31 cellular contexts compared by ENCODE assay signal in genomic region chr9:98403715-98404114, GRCh38.
DNase-seq lines count a peak whose midpoint lies in the region; ATAC-seq, FAIRE-seq and TF ChIP-seq lines count a peak whose summit lies in the region.
"Had no signal": no experiment of that assay in that cellular context is flagged by ENCODE, and none has a peak within 500 bp of the region (broad histone marks: within the 10 kb centered on the region; RNA-seq: fewer than 3 reads in every experiment).

No MANE protein-coding gene starts in this region.

- H3K9me3 ChIP-seq in K562 (replicated peaks; ENCODE audit: control insufficient read depth, insufficient read depth, low read depth, low read length), result no peaks in the 10 kb centered on the region
- no peaks in the 10 kb centered on the region for H3K9me3 ChIP-seq in neural cell (ENCODE audit: low read length)
- H3K9me3 ChIP-seq: A549; BE2C; BLaER1; BLaER1 treated with 17β-estradiol and CSF1 and Interleukin-3, amounts not matched to agents 10 nM and 100 nM; Caco-2 had no signal

- POLR2A ChIA-PET in K562 (lab: Yijun Ruan, JAX), result interaction anchor here (0.6 kb wide), 1 partner anchor 325 kb away, joined by 3 read pairs; no protein-coding TSS in a partner anchor

- no peak for DNase-seq in K562 (ENCODE audit: extremely low read depth in 1 of 4, low spot score in 3 of 4)
- no peak for DNase-seq in GM20000 (ENCODE audit: low spot score)
- DNase-seq: 8988T; ACHN; AML-193; BE2C; C1 segment of cervical spinal cord; Caco-2; Calu3; CD4-positive, alpha-beta memory T cell; CD4-positive, alpha-beta T cell; CD4-positive, CD25-positive, alpha-beta regulatory T cell; CD8-positive, alpha-beta memory T cell; CD8-positive, alpha-beta T cell; COR-L47; DMS 273 treated with DMSO at 0.1 percent for 48 hours; DMS153; DMS53; DMS79; DMS79 treated with DMSO at 0.1 percent for 48 hours; DND-41; EL had no signal

- WGBS in K562 (ENCODE audit: insufficient coverage, low coverage, missing lambda C conversion rate), result 74% methylated on average over 6 of the region's 6 CpGs

- CTCF ChIA-PET in K562 (lab: Yijun Ruan, JAX; ENCODE audit: low intra/inter-chr PET ratio), result interaction anchor here (0.7 kb wide), 1 partner anchor 691 kb away, joined by 5 read pairs; no protein-coding TSS in a partner anchor

- ATAC-seq in K562, result no peak
- ATAC-seq in HG03469 (IDR thresholded peaks at IDR 0.05; ENCODE audit: unreplicated experiment), result no peak
- ATAC-seq: A549; CD8-positive, alpha-beta T cell had no signal

- in situ Hi-C loops in K562 (cut with MboI), result no loop called here

- H3K36me3 ChIP-seq in K562 (ENCODE audit: control insufficient read depth, insufficient read depth, low read length), result no peaks in the 10 kb centered on the region
- H3K36me3 ChIP-seq in neural cell (ENCODE audit: insufficient read depth, low read length), result no peaks in the 10 kb centered on the region
- H3K36me3 ChIP-seq: BE2C; BLaER1; BLaER1 treated with 17β-estradiol and CSF1 and Interleukin-3, amounts not matched to agents 10 nM and 100 nM had no signal

- intact Hi-C loops in K562 (cut with micrococcal nuclease), result no loop called here

- no peak for TF ChIP-seq POLR2A in K562 (conservative IDR thresholded peaks at IDR 0.05)

- H2AFZ ChIP-seq in K562 (ENCODE audit: low read depth, low read length) (no peak overlapping the region), neural cell (ENCODE audit: low read depth, low read length) (no peak overlapping the region)

- FAIRE-seq in K562 (lab: Jason Lieb, UNC), result no peak
- FAIRE-seq: A204.1, A549, D721Med had no signal

- TF ChIP-seq EP300 in K562 (IDR thresholded peaks at IDR 0.05; ENCODE audit: low read length), result no peak
- no peak for TF ChIP-seq EP300 in neural cell (conservative IDR thresholded peaks at IDR 0.05; ENCODE audit: poor library complexity, severe bottlenecking)

- no peak overlapping the region for H3K4me2 ChIP-seq in K562 (ENCODE audit: insufficient read depth, low read length)
- no peak overlapping the region for H3K4me2 ChIP-seq in neural cell (ENCODE audit: low read length)
- H3K4me2 ChIP-seq: A549; BLaER1; BLaER1 treated with 17β-estradiol and CSF1 and Interleukin-3, amounts not matched to agents 10 nM and 100 nM had no signal

- H3K4me3 ChIP-seq in K562 (no peak overlapping the region), neural cell (ENCODE audit: low read length) (no peak overlapping the region)
- H3K4me3 ChIP-seq: A549; BLaER1; BLaER1 treated with 17β-estradiol and CSF1 and Interleukin-3, amounts not matched to agents 10 nM and 100 nM had no signal

- no peak overlapping the region for H3K27ac ChIP-seq in K562 (ENCODE audit: extremely low read depth, low read depth, low read length)
- peak overlapping the region; percentile 56 for H3K27ac ChIP-seq in neural cell (ENCODE audit: low read length)
- H3K27ac ChIP-seq: 22Rv1; A549; BLaER1; BLaER1 treated with 17β-estradiol and CSF1 and Interleukin-3, amounts not matched to agents 10 nM and 100 nM; C4-2B had no signal

- H3K27me3 ChIP-seq in K562 (ENCODE audit: control insufficient read depth in 2 of 2, insufficient read depth in 2 of 2, low read length in 2 of 2), result no peaks in the 10 kb centered on the region
- H3K27me3 ChIP-seq in neural cell (ENCODE audit: insufficient read depth, low read depth, low read length), result no peaks in the 10 kb centered on the region
- H3K27me3 ChIP-seq: BLaER1 treated with 17β-estradiol and CSF1 and Interleukin-3, amounts not matched to agents 10 nM and 100 nM had no signal

- no TSS peak for BruUV-seq in K562 (replicated peaks; lab: Mats Ljungman, UMichigan)

- H3F3A ChIP-seq in neural cell (ENCODE audit: insufficient read depth, low read length, poor library complexity, severe bottlenecking), result no peaks in the 10 kb centered on the region

- H3K9ac ChIP-seq in K562 (ENCODE audit: insufficient read depth in 1 of 2, low read depth in 2 of 2, low read length in 2 of 2) (no peak overlapping the region), neural cell (ENCODE audit: low read length) (no peak overlapping the region)
- H3K9ac ChIP-seq: BLaER1; BLaER1 treated with 17β-estradiol and CSF1 and Interleukin-3, amounts not matched to agents 10 nM and 100 nM had no signal

- no peaks in the 10 kb centered on the region; a peak in 1 of 5 replicates for H3K4me1 ChIP-seq in K562 (replicated peaks in 1 of 2; ENCODE audit: control insufficient read depth in 2 of 2, insufficient read depth in 2 of 2, low read length in 2 of 2)
- H3K4me1 ChIP-seq: A549; BLaER1 treated with 17β-estradiol and CSF1 and Interleukin-3, amounts not matched to agents 10 nM and 100 nM; Caco-2 had no signal

- no peaks in the 10 kb centered on the region for H4K20me1 ChIP-seq in K562 (replicated peaks; ENCODE audit: control insufficient read depth, insufficient read depth, low read length)
- no peaks in the 10 kb centered on the region for H4K20me1 ChIP-seq in neural cell (ENCODE audit: insufficient read depth)
- H4K20me1 ChIP-seq: BLaER1; BLaER1 treated with 17β-estradiol and CSF1 and Interleukin-3, amounts not matched to agents 10 nM and 100 nM had no signal

- H3K9me1 ChIP-seq in K562 (ENCODE audit: control insufficient read depth, insufficient read depth, low read length), result no peaks in the 10 kb centered on the region

- H3K79me2 ChIP-seq in K562 (ENCODE audit: control insufficient read depth, insufficient read depth, low read length) (no peaks in the 10 kb centered on the region), neural cell (replicated peaks; ENCODE audit: insufficient read depth, low read length) (no peaks in the 10 kb centered on the region)

- no peaks in the 10 kb centered on the region for H3K9me2 ChIP-seq in neural cell (ENCODE audit: insufficient read depth, low read length)

- TF ChIP-seq CTCF in K562 (IDR thresholded peaks at IDR 0.05 in 2 of 3, conservative IDR thresholded peaks at IDR 0.05 in 1 of 3; ENCODE audit: insufficient read depth in 2 of 3, low read depth in 1 of 3, low read length in 3 of 3) (no peak), neural cell (IDR thresholded peaks at IDR 0.05; ENCODE audit: poor library complexity, severe bottlenecking) (no peak), GM20000 (IDR thresholded peaks at IDR 0.05; ENCODE audit: extremely low read depth, missing control alignments) (no peak)

- TF ChIP-seq RAD21 in K562 (CRISPR knock-in tag; conservative IDR thresholded peaks at IDR 0.05 in 1 of 2, IDR thresholded peaks at IDR 0.05 in 1 of 2) (no peak), neural cell (conservative IDR thresholded peaks at IDR 0.05) (no peak)

TF ChIP-seq in K562, 482 proteins besides CTCF, POLR2A, EP300 and RAD21 (continues in another document):
- TF ChIP-seq RBM25 (IDR thresholded peaks at IDR 0.05; ENCODE audit: low read depth, low read length, severe bottlenecking) (peak; percentile 85), BCOR (IDR thresholded peaks at IDR 0.05) (peak; percentile 62; the same call in 1 of the 2 replicates)

TF ChIP-seq in neural cell, 6 proteins besides CTCF, POLR2A, EP300 and RAD21:
- no peak for TF ChIP-seq TAF1 (IDR thresholded peaks at IDR 0.05; ENCODE audit: low read depth)
- TF ChIP-seq POLR2AphosphoS5 (IDR thresholded peaks at IDR 0.05), result no peak
- TF ChIP-seq MXI1 (conservative IDR thresholded peaks at IDR 0.05; ENCODE audit: poor library complexity, severe bottlenecking), result no peak
- no peak for TF ChIP-seq EZH2 (IDR thresholded peaks at IDR 0.05; ENCODE audit: borderline replicate concordance, insufficient read depth, low read length, poor library complexity, severe bottlenecking)
- TF ChIP-seq SMC3 (conservative IDR thresholded peaks at IDR 0.05; ENCODE audit: poor library complexity), result no peak
- TF ChIP-seq, protein P1, sequence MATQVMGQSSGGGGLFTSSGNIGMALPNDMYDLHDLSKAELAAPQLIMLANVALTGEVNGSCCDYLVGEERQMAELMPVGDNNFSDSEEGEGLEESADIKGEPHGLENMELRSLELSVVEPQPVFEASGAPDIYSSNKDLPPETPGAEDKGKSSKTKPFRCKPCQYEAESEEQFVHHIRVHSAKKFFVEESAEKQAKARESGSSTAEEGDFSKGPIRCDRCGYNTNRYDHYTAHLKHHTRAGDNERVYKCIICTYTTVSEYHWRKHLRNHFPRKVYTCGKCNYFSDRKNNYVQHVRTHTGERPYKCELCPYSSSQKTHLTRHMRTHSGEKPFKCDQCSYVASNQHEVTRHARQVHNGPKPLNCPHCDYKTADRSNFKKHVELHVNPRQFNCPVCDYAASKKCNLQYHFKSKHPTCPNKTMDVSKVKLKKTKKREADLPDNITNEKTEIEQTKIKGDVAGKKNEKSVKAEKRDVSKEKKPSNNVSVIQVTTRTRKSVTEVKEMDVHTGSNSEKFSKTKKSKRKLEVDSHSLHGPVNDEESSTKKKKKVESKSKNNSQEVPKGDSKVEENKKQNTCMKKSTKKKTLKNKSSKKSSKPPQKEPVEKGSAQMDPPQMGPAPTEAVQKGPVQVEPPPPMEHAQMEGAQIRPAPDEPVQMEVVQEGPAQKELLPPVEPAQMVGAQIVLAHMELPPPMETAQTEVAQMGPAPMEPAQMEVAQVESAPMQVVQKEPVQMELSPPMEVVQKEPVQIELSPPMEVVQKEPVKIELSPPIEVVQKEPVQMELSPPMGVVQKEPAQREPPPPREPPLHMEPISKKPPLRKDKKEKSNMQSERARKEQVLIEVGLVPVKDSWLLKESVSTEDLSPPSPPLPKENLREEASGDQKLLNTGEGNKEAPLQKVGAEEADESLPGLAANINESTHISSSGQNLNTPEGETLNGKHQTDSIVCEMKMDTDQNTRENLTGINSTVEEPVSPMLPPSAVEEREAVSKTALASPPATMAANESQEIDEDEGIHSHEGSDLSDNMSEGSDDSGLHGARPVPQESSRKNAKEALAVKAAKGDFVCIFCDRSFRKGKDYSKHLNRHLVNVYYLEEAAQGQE (IDR thresholded peaks at IDR 0.05; ENCODE audit: borderline replicate concordance), result no peak
